ENCODE assay signal across 11 cellular contexts in the genomic region with DNA sequence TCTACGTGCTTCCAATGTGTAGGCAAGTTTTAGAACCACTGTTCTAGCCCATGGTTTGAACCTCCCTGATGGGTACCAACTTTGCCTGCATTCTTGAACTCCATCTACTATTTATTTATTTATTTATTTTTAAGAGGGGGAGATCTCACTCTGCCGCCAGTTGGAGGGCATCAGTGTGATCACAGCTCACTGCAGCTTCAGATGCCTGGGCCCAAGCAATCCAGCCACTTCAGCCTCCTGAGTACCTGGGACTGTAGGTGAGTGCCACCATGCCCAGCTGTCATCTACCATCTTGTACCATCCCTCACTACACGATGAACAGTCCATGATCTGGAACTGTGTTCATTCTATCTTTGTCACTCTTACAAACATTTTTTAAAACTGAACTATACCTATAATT. TPM values are rescaled to one million over a fixed set of nuclear protein-coding genes. Genes with fewer than 3 reads are reported as not detected.
DNase-seq lines count a peak whose midpoint lies in the region; ATAC-seq, FAIRE-seq and TF ChIP-seq lines count a peak whose summit lies in the region.
"Had no signal": no experiment of that assay in that cellular context is flagged by ENCODE, and none has a peak within 500 bp of the region (broad histone marks: within the 10 kb centered on the region; RNA-seq: fewer than 3 reads in every experiment).

No MANE protein-coding gene starts in this region.

- H3K27ac Mint-ChIP-seq in stimulated activated naive CD8-positive, alpha-beta T cell treated with anti-CD3 and anti-CD28 coated beads, Interleukin-15, Interleukin-2, amounts not matched to agents 100 ng/mL and 50 ng/mL, for 24 hours: no peak overlapping the region
- H3K27ac Mint-ChIP-seq in activated T-helper 2 cell treated with anti-CD3 and anti-CD28 coated beads, Interferon-gamma antibody, Interleukin-2, Interleukin-4, amounts not matched to agents 10 μg/mL and 5 μg/mL and 100 μg/mL, durations not matched to agents 14 hours and 24 hours and 36 hours: peak overlapping the region; percentile 29

- H3K4me1 Mint-ChIP-seq in stimulated activated naive CD8-positive, alpha-beta T cell treated with anti-CD3 and anti-CD28 coated beads, Interleukin-15, Interleukin-2, amounts not matched to agents 100 ng/mL and 50 ng/mL, for 24 hours (ENCODE audit: low read depth): peaks cover 42% of the 10 kb centered on the region
- peaks cover 38% of the 10 kb centered on the region for H3K4me1 Mint-ChIP-seq in activated T-helper 2 cell treated with anti-CD3 and anti-CD28 coated beads, Interferon-gamma antibody, Interleukin-2, Interleukin-4, amounts not matched to agents 10 μg/mL and 5 μg/mL and 100 μg/mL, durations not matched to agents 14 hours and 24 hours and 36 hours (ENCODE audit: low read depth)

- peak overlapping the region; percentile 89 for H3K4me3 Mint-ChIP-seq in stimulated activated naive CD8-positive, alpha-beta T cell treated with anti-CD3 and anti-CD28 coated beads, Interleukin-15, Interleukin-2, amounts not matched to agents 100 ng/mL and 50 ng/mL, for 24 hours
- H3K4me3 Mint-ChIP-seq in activated T-helper 2 cell treated with anti-CD3 and anti-CD28 coated beads, Interferon-gamma antibody, Interleukin-2, Interleukin-4, amounts not matched to agents 10 μg/mL and 5 μg/mL and 100 μg/mL, durations not matched to agents 14 hours and 24 hours and 36 hours (ENCODE audit: low read depth): peak overlapping the region; percentile 92

- no peak overlapping the region for H3K9ac ChIP-seq in muscle layer of colon (ENCODE audit: low read length)

- no peak overlapping the region for H3K4me3 ChIP-seq in muscle layer of colon (ENCODE audit: low read depth in 1 of 2, low read length in 2 of 2)

- H3K4me1 ChIP-seq in muscle layer of colon (ENCODE audit: insufficient read depth, low read length): peaks cover 28% of the 10 kb centered on the region

- H3K27me3 ChIP-seq in muscle layer of colon (ENCODE audit: control insufficient read depth in 1 of 2, insufficient read depth in 2 of 2, low read length in 2 of 2): peaks cover 0 to 3% of the 10 kb centered on the region in 2 donors

- H3K36me3 Mint-ChIP-seq in stimulated activated naive CD8-positive, alpha-beta T cell treated with anti-CD3 and anti-CD28 coated beads, Interleukin-15, Interleukin-2, amounts not matched to agents 100 ng/mL and 50 ng/mL, for 24 hours (ENCODE audit: low read depth): no peaks in the 10 kb centered on the region
- H3K36me3 Mint-ChIP-seq in activated T-helper 2 cell treated with anti-CD3 and anti-CD28 coated beads, Interferon-gamma antibody, Interleukin-2, Interleukin-4, amounts not matched to agents 10 μg/mL and 5 μg/mL and 100 μg/mL, durations not matched to agents 14 hours and 24 hours and 36 hours (ENCODE audit: low read depth): no peaks in the 10 kb centered on the region

- H3K36me3 ChIP-seq in muscle layer of colon (ENCODE audit: insufficient read depth, low read length): no peaks in the 10 kb centered on the region

- DNase-seq in stimulated activated naive CD8-positive, alpha-beta T cell treated with anti-CD3 and anti-CD28 coated beads, Interleukin-15, Interleukin-2, amounts not matched to agents 100 U/mL and 50 U/mL, for 24 hours: no peak
- DNase-seq in activated T-helper 2 cell treated with anti-CD3 and anti-CD28 coated beads, Interferon-gamma antibody, Interleukin-2, Interleukin-4, amounts not matched to agents 10 μg/mL and 5 μg/mL and 100 μg/mL, durations not matched to agents 14 hours and 24 hours and 36 hours (ENCODE audit: low spot score): no peak
- no peak for DNase-seq in H54 (ENCODE audit: insufficient read length, low spot score)
- DNase-seq in central memory CD4-positive, alpha-beta T cell: no peak
- DNase-seq: Caco-2, MV-4-11, NCI-H69 had no signal

- H3K27ac ChIP-seq in muscle layer of colon (ENCODE audit: low read depth, low read length): peak overlapping the region; percentile 95

- no peaks in the 10 kb centered on the region for H3K9me3 ChIP-seq in muscle layer of colon (ENCODE audit: low read length)
- H3K9me3 ChIP-seq: Caco-2 had no signal

- FAIRE-seq in H54 (lab: Jason Lieb, UNC): no peak

- no peaks in the 10 kb centered on the region for H3K27me3 Mint-ChIP-seq in stimulated activated naive CD8-positive, alpha-beta T cell treated with anti-CD3 and anti-CD28 coated beads, Interleukin-15, Interleukin-2, amounts not matched to agents 100 ng/mL and 50 ng/mL, for 24 hours
- no peaks in the 10 kb centered on the region for H3K27me3 Mint-ChIP-seq in activated T-helper 2 cell treated with anti-CD3 and anti-CD28 coated beads, Interferon-gamma antibody, Interleukin-2, Interleukin-4, amounts not matched to agents 10 μg/mL and 5 μg/mL and 100 μg/mL, durations not matched to agents 14 hours and 24 hours and 36 hours (ENCODE audit: low read depth)

- intact Hi-C loops in activated T-helper 2 cell treated with anti-CD3 and anti-CD28 coated beads, Interferon-gamma antibody, Interleukin-2, Interleukin-4, amounts not matched to agents 10 μg/mL and 5 μg/mL and 100 μg/mL, durations not matched to agents 14 hours and 24 hours and 36 hours (cut with micrococcal nuclease): loop anchor here (5.0 kb wide), 1 partner anchor 86 kb away; no protein-coding TSS in a partner anchor

- TF ChIP-seq POLR2A in H54 (IDR thresholded peaks at IDR 0.05; ENCODE audit: low read depth, low read length): no peak

- ATAC-seq in stimulated activated naive CD8-positive, alpha-beta T cell treated with anti-CD3 and anti-CD28 coated beads, Interleukin-15, Interleukin-2, amounts not matched to agents 100 U/mL and 50 U/mL, for 24 hours: no peak
- ATAC-seq in GM19328 (IDR thresholded peaks at IDR 0.05; ENCODE audit: unreplicated experiment): no peak
- ATAC-seq in GM19463 (IDR thresholded peaks at IDR 0.05; ENCODE audit: unreplicated experiment): no peak

- H3K9me3 Mint-ChIP-seq in stimulated activated naive CD8-positive, alpha-beta T cell treated with anti-CD3 and anti-CD28 coated beads, Interleukin-15, Interleukin-2, amounts not matched to agents 100 ng/mL and 50 ng/mL, for 24 hours: no peaks in the 10 kb centered on the region
- no peaks in the 10 kb centered on the region for H3K9me3 Mint-ChIP-seq in activated T-helper 2 cell treated with anti-CD3 and anti-CD28 coated beads, Interferon-gamma antibody, Interleukin-2, Interleukin-4, amounts not matched to agents 10 μg/mL and 5 μg/mL and 100 μg/mL, durations not matched to agents 14 hours and 24 hours and 36 hours

RNA-seq across cellular contexts. Expression of a gene that starts 28.2 kb away (rescaled TPM):
- total RNA-seq in activated T-helper 2 cell treated with anti-CD3 and anti-CD28 coated beads, Interferon-gamma antibody, Interleukin-2, Interleukin-4, amounts not matched to agents 10 μg/mL and 5 μg/mL and 100 μg/mL, durations not matched to agents 14 hours and 24 hours and 36 hours: 266 and 278 TPM in 2 replicates
